Comparison of ENCODE assay signal across 8 cellular contexts in genomic region chr6:144149894-144150672, GRCh38. TPM values are rescaled to one million over a fixed set of nuclear protein-coding genes. Genes with fewer than 3 reads are reported as not detected.
A peak's percentile ranks its signal among the peaks of the same experiment; 100 is the strongest.
DNase-seq lines count a peak whose midpoint lies in the region; ATAC-seq, FAIRE-seq and TF ChIP-seq lines count a peak whose summit lies in the region.

STX11 (plus strand) TSS chr6:144150517; CDS start chr6:144186628, 36,111 bp downstream.

- peaks cover 10% of the 10 kb centered on the region for H3K4me1 ChIP-seq in astrocyte (ENCODE audit: insufficient read depth, low read length)
- H3K4me1 ChIP-seq in iPS-18a (ENCODE audit: control insufficient read depth, low read depth, low read length), result peaks cover 4% of the 10 kb centered on the region

- H3K4me3 Mint-ChIP-seq in astrocyte (ENCODE audit: unreplicated experiment), result peak within 1 kb of the TSS; percentile 86

- H3K9ac ChIP-seq in astrocyte (ENCODE audit: low read length), result peak within 1 kb of the TSS; percentile 69
- peak within 1 kb of the TSS; percentile 2 for H3K9ac ChIP-seq in iPS-18a (ENCODE audit: low read length)

- H3K27me3 ChIP-seq in astrocyte (ENCODE audit: insufficient read depth, low read length) (peaks cover 3% of the 10 kb centered on the region), iPS-18a (ENCODE audit: control insufficient read depth, insufficient read depth, low read length) (peaks cover 54% of the 10 kb centered on the region)

- no peaks in the 10 kb centered on the region for H4K20me1 ChIP-seq in astrocyte (ENCODE audit: insufficient read depth, low read length)

- no peak for FAIRE-seq in astrocyte (lab: Jason Lieb, UNC)

- H2AFZ ChIP-seq in astrocyte (ENCODE audit: low read depth, low read length), result peak within 1 kb of the TSS; percentile 96

- H3K36me3 Mint-ChIP-seq in astrocyte (ENCODE audit: low read depth, unreplicated experiment), result no peaks in the 10 kb centered on the region

- H3K27me3 Mint-ChIP-seq in astrocyte (ENCODE audit: low read depth, unreplicated experiment), result peaks cover 49% of the 10 kb centered on the region

- no peaks in the 10 kb centered on the region for H3K36me3 ChIP-seq in astrocyte (ENCODE audit: insufficient read depth, low read length)
- H3K36me3 ChIP-seq in iPS-18a (ENCODE audit: control insufficient read depth, low read depth, low read length), result no peaks in the 10 kb centered on the region

- no peak for TF ChIP-seq CTCF in astrocyte (IDR thresholded peaks at IDR 0.05; ENCODE audit: insufficient read depth, low read depth, low read length)

- DNase-seq in Daoy (ENCODE audit: low read depth) (peak; percentile 85), T-helper 22 cell (ENCODE audit: low read depth) (peak; percentile 61), astrocyte (ENCODE audit: low read depth) (peak; percentile 22), DMS79 (lab: John Stamatoyannopoulos, UW) (no peak)
- DNase-seq in Jurkat, Clone E6-1 (ENCODE audit: low read depth, low spot score), result peak; percentile 28

- H3K27ac Mint-ChIP-seq in astrocyte (ENCODE audit: unreplicated experiment), result no peak within 1 kb of the TSS

- H3K27ac ChIP-seq in astrocyte (ENCODE audit: low read depth, low read length) (no peak within 1 kb of the TSS), iPS-18a (ENCODE audit: low read length) (no peak within 1 kb of the TSS), skin epidermis (peak within 1 kb of the TSS; percentile 50 to 96 (median 83))

- H3K79me2 ChIP-seq in astrocyte (ENCODE audit: insufficient read depth, low read length), result no peaks in the 10 kb centered on the region

- no peaks in the 10 kb centered on the region for H3K9me3 Mint-ChIP-seq in astrocyte (ENCODE audit: unreplicated experiment)

- peak; percentile 59 for ATAC-seq in GM21576 (IDR thresholded peaks at IDR 0.05; ENCODE audit: unreplicated experiment)

- peaks cover 1% of the 10 kb centered on the region for H3K4me1 Mint-ChIP-seq in astrocyte (ENCODE audit: low read depth, unreplicated experiment)

- H3K9me3 ChIP-seq in astrocyte (ENCODE audit: insufficient read depth, low read depth, low read length) (no peaks in the 10 kb centered on the region), iPS-18a (ENCODE audit: control insufficient read depth, low read depth, low read length) (no peaks in the 10 kb centered on the region)

- peak within 1 kb of the TSS; percentile 87 for H3K4me2 ChIP-seq in astrocyte (ENCODE audit: low read length)

- peak within 1 kb of the TSS; percentile 66 for H3K4me3 ChIP-seq in Jurkat, Clone E6-1 (ENCODE audit: low read length)
- peak within 1 kb of the TSS; percentile 73 for H3K4me3 ChIP-seq in astrocyte (ENCODE audit: insufficient read depth, low read depth, low read length)
- peak within 1 kb of the TSS; percentile 75 for H3K4me3 ChIP-seq in iPS-18a (ENCODE audit: low read length)
- H3K4me3 ChIP-seq in skin epidermis, result peak within 1 kb of the TSS; percentile 46 to 86 (median 61)

RNA-seq across cellular contexts. Expression of gene STX11, which starts in this region (rescaled TPM):
- 4.6 and 6.3 TPM in 2 replicates for total RNA-seq in Daoy (2014; rRNA removed; shearing (Covaris generic))
- 1.1 TPM for polyA plus RNA-seq in Jurkat, Clone E6-1 (2012; ENCODE audit: insufficient read depth, insufficient read length)
- 1.9 and 2.0 TPM in 2 replicates for total RNA-seq in astrocyte

Comparison
In these comparisons a context has a peak if more than half of its experiments do, and no peak if none do; other contexts are left out.
1. H3K27ac ChIP-seq: peak in skin epidermis (21 of 21); none in astrocyte (single experiment) and iPS-18a (single experiment).
2. Peak in every context shown above with its lines, with median percentiles within 50 percentile points of each other: H3K4me3 ChIP-seq.